Comparison of ENCODE assay signal across 18 cellular contexts in the genomic region with DNA sequence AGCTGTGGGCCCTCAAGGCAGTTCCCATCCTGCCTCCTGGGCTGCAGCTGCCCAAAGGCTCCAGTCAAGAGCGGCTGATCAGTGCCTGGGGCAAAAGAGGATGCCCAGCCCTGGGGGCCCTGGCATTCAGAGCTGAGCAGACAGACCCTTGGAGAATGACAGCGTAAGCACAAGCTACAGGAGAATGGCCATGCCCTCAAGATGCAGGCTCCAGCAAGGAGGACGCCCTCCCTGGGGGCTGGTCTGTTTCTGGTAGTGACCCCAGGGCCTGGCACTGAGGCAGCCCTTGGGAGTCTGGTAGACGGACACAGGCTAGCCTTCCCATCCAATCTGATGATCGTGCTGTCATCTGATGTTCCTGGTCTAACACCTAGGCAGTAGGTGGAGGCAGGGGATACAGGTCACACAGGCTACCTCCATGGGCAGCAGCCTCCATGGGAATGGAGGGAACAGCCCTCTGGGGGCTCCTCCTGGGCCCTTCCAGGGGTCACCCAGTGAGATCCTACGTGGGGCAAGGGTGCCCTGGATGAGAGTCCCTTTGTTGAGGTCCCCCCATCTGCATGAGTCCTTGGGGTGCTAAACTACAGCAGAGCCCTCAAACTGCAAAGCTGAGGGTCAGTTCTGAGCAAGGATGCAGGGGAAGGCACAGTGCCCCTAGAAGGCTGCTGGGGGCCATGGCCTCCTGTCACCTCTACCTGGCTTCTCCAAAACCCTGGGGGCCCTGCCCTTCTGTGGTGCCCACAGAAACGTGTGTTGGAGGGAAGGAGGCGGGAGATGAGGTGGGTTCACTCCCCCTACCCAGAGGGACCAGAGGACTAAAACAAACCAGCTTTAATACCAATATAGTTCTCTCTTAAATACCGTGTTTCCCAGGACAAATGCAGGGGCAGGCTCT. TPM values are rescaled to one million over a fixed set of nuclear protein-coding genes. Genes with fewer than 3 reads are reported as not detected.
A peak's percentile ranks its signal among the peaks of the same experiment; 100 is the strongest.
DNase-seq lines count a peak whose midpoint lies in the region; ATAC-seq, FAIRE-seq and TF ChIP-seq lines count a peak whose summit lies in the region.
"Had no signal": no experiment of that assay in that cellular context is flagged by ENCODE, and none has a peak within 500 bp of the region (broad histone marks: within the 10 kb centered on the region; RNA-seq: fewer than 3 reads in every experiment).

No MANE protein-coding gene starts in this region.

- ATAC-seq in DND-41 (ENCODE audit: insufficient read depth, low read depth), result no peak
- no peak for ATAC-seq in GM21576 (IDR thresholded peaks at IDR 0.05; ENCODE audit: unreplicated experiment)
- ATAC-seq in HG03520 (IDR thresholded peaks at IDR 0.05; ENCODE audit: unreplicated experiment), result no peak

- H3K36me3 ChIP-seq in DND-41 (ENCODE audit: insufficient read depth, low read length) (no peaks in the 10 kb centered on the region), endothelial cell of umbilical vein (ENCODE audit: control insufficient read depth in 2 of 2, extremely low read depth in 1 of 2, insufficient read depth in 2 of 2, low read length in 2 of 2) (peaks cover 0 to 14% of the 10 kb centered on the region in 2 experiments), ovary (no peaks in the 10 kb centered on the region)

- H3K27ac Mint-ChIP-seq in activated naive CD4-positive, alpha-beta T cell treated with anti-CD3 and anti-CD28 coated beads, Interleukin-2, amount 10 ng/mL, durations not matched to agents 7 days and 5 days, result no peak overlapping the region

- H3K4me1 ChIP-seq in DND-41 (ENCODE audit: insufficient read depth, low read length), result no peaks in the 10 kb centered on the region
- H3K4me1 ChIP-seq in endothelial cell of umbilical vein (ENCODE audit: control insufficient read depth, extremely low read depth, insufficient read depth, low read length), result no peaks in the 10 kb centered on the region
- no peaks in the 10 kb centered on the region for H3K4me1 ChIP-seq in ovary (ENCODE audit: insufficient read depth)

- peaks cover 27% of the 10 kb centered on the region for H3K36me3 Mint-ChIP-seq in activated naive CD4-positive, alpha-beta T cell treated with anti-CD3 and anti-CD28 coated beads, Interleukin-2, amount 10 ng/mL, durations not matched to agents 7 days and 5 days

- 82 to 84% (median 84%) methylated on average over 9 of the region's 9 CpGs for WGBS in ovary, 3 donors

- H3K4me2 ChIP-seq in DND-41 (ENCODE audit: insufficient read depth, low read length), result no peak overlapping the region
- no peak overlapping the region for H3K4me2 ChIP-seq in endothelial cell of umbilical vein (ENCODE audit: insufficient read depth, low read length)

- no peaks in the 10 kb centered on the region for H3K79me2 ChIP-seq in DND-41 (ENCODE audit: insufficient read depth, low read length)
- no peaks in the 10 kb centered on the region for H3K79me2 ChIP-seq in endothelial cell of umbilical vein (ENCODE audit: control insufficient read depth, insufficient read depth, low read length)

- intact Hi-C loops in endothelial cell of umbilical vein (cut with micrococcal nuclease) (no loop called here), ovary (cut with DNase I) (no loop called here)

- H2AFZ ChIP-seq in DND-41 (ENCODE audit: low read depth, low read length) (no peak overlapping the region), endothelial cell of umbilical vein (ENCODE audit: low read depth, low read length) (no peak overlapping the region)

- no peaks in the 10 kb centered on the region for H3K9me3 Mint-ChIP-seq in activated naive CD4-positive, alpha-beta T cell treated with anti-CD3 and anti-CD28 coated beads, Interleukin-2, amount 10 ng/mL, durations not matched to agents 7 days and 5 days
- H3K9me3 Mint-ChIP-seq: CD8-positive, alpha-beta T cell had no signal

- CTCF ChIA-PET in activated naive CD4-positive, alpha-beta T cell treated with anti-CD3 and anti-CD28 coated beads, Interleukin-2, amount 10 ng/mL, durations not matched to agents 7 days and 5 days (lab: Charles Lee), result interaction anchor here (0.6 to 1.3 kb wide), 6 partner anchors 10 to 106 kb away, joined by 3 to 5 read pairs (median 4); a partner anchor contains a TSS
- CTCF ChIA-PET in endothelial cell of umbilical vein (lab: Charles Lee), result interaction anchor here (0.5 to 3.4 kb wide), 26 partner anchors 9 to 329 kb away, joined by 3 to 32 read pairs (median 4); a partner anchor contains a TSS

- dilution Hi-C loops in endothelial cell of umbilical vein (cut with MboI; ENCODE audit: extremely low pct_ligation_motif_present, low sequenced_read_pairs), result no loop called here

- H3K9ac ChIP-seq in DND-41 (ENCODE audit: low read depth, low read length) (0 out of 2 replicates have a peak overlapping the region, but pooled peaks have one; percentile 15), endothelial cell of umbilical vein (replicated peaks; ENCODE audit: extremely low read depth, insufficient read depth, low read length) (no peak overlapping the region)

- H3K27me3 Mint-ChIP-seq in activated naive CD4-positive, alpha-beta T cell treated with anti-CD3 and anti-CD28 coated beads, Interleukin-2, amount 10 ng/mL, durations not matched to agents 7 days and 5 days, result no peaks in the 10 kb centered on the region

- H3K9me1 ChIP-seq in endothelial cell of umbilical vein (replicated peaks; ENCODE audit: control insufficient read depth, extremely low read depth, insufficient read depth, low read length), result no peaks in the 10 kb centered on the region

- DNase-seq in activated naive CD4-positive, alpha-beta T cell treated with anti-CD3 and anti-CD28 coated beads, Interleukin-2, amount 10 ng/mL, durations not matched to agents 7 days and 5 days, result peak; percentile 17
- no peak for DNase-seq in activated naive CD4-positive, alpha-beta T cell treated with anti-CD3 and anti-CD28 coated beads, Interleukin-2, amount 50 U/mL, for 16 hours
- DNase-seq in DND-41, result no peak
- DNase-seq in endothelial cell of umbilical vein (ENCODE audit: low read depth, low spot score), result no peak
- DNase-seq in ovary, result peak in 3 of 5 donors; percentile 11 to 30 (median 12)
- no peak for DNase-seq in frontal cortex (ENCODE audit: low spot score in 2 of 2)
- DNase-seq: DMS79 treated with DMSO at 0.1 percent for 48 hours, NCI-H1436 treated with DMSO at 0.1 percent for 48 hours, NCI-H2029 treated with DMSO at 0.1 percent for 48 hours, NCI-H2171 treated with DMSO at 0.1 percent for 48 hours, NCI-H748 treated with DMSO at 0.1 percent for 48 hours had no signal

- H3K4me1 Mint-ChIP-seq in activated naive CD4-positive, alpha-beta T cell treated with anti-CD3 and anti-CD28 coated beads, Interleukin-2, amount 10 ng/mL, durations not matched to agents 7 days and 5 days, result peaks cover 13% of the 10 kb centered on the region

- no peak for FAIRE-seq in endothelial cell of umbilical vein (lab: Jason Lieb, UNC)
- FAIRE-seq in frontal cortex (lab: Jason Lieb, UNC), result no peak
- FAIRE-seq: G401.6, H1 had no signal

- H3K27me3 ChIP-seq in DND-41 (ENCODE audit: insufficient read depth, low read length, poor library complexity) (no peaks in the 10 kb centered on the region), endothelial cell of umbilical vein (ENCODE audit: control insufficient read depth in 2 of 2, insufficient read depth in 2 of 2, low read length in 2 of 2) (no peaks in the 10 kb centered on the region), ovary (no peaks in the 10 kb centered on the region)

- H3K9me3 ChIP-seq in DND-41 (ENCODE audit: insufficient read depth, low read length, severe bottlenecking) (no peaks in the 10 kb centered on the region), endothelial cell of umbilical vein (replicated peaks; ENCODE audit: control insufficient read depth, insufficient read depth, low read length) (no peaks in the 10 kb centered on the region), ovary (no peaks in the 10 kb centered on the region)

- no peak overlapping the region for H3K27ac ChIP-seq in DND-41 (ENCODE audit: low read length)
- H3K27ac ChIP-seq in endothelial cell of umbilical vein (ENCODE audit: insufficient read depth, low read depth, low read length), result no peak overlapping the region
- no peak overlapping the region for H3K27ac ChIP-seq in ovary

- POLR2A ChIA-PET in endothelial cell of umbilical vein (lab: Charles Lee), result interaction anchor here (0.6 to 1.0 kb wide), 2 partner anchors 10 to 276 kb away, joined by 4 read pairs; a partner anchor contains a TSS

- no peak for TF ChIP-seq EP300 in ovary (IDR thresholded peaks at IDR 0.05)

- H4K20me1 ChIP-seq in DND-41 (ENCODE audit: insufficient read depth, low read length) (no peaks in the 10 kb centered on the region), endothelial cell of umbilical vein (replicated peaks; ENCODE audit: control insufficient read depth, extremely low read depth, insufficient read depth, low read length) (no peaks in the 10 kb centered on the region)

- TF ChIP-seq POLR2A in endothelial cell of umbilical vein (IDR thresholded peaks at IDR 0.05; ENCODE audit: low read depth, low read length), result no peak
- TF ChIP-seq POLR2A in ovary (IDR thresholded peaks at IDR 0.05), result no peak

- H3K4me3 ChIP-seq in DND-41 (ENCODE audit: low read depth in 1 of 2, low read length in 2 of 2) (no peak overlapping the region), endothelial cell of umbilical vein (replicated peaks in 1 of 3; ENCODE audit: insufficient read depth in 1 of 3, low read depth in 1 of 3, low read length in 3 of 3) (no peak overlapping the region), ovary (no peak overlapping the region)
- H3K4me3 ChIP-seq: GM12878 had no signal

- no TSS peak for BruUV-seq in endothelial cell of umbilical vein (replicated peaks; lab: Mats Ljungman, UMichigan)

- TF ChIP-seq CTCF in DND-41 (IDR thresholded peaks at IDR 0.05; ENCODE audit: borderline replicate concordance, extremely low read depth, low read length, poor library complexity, severe bottlenecking), result no peak
- TF ChIP-seq CTCF in endothelial cell of umbilical vein (IDR thresholded peaks at IDR 0.05; ENCODE audit: extremely low read depth in 1 of 2, insufficient read depth in 1 of 2, low read depth in 1 of 2, low read length in 2 of 2), result no peak
- TF ChIP-seq CTCF in ovary (IDR thresholded peaks at IDR 0.05), result no peak

- no peak overlapping the region for H3K4me3 Mint-ChIP-seq in activated naive CD4-positive, alpha-beta T cell treated with anti-CD3 and anti-CD28 coated beads, Interleukin-2, amount 10 ng/mL, durations not matched to agents 7 days and 5 days
- H3K4me3 Mint-ChIP-seq: CD8-positive, alpha-beta T cell had no signal

RNA-seq across cellular contexts. Expression of a gene that starts 10.2 kb away (rescaled TPM):
- 322 and 342 TPM in 2 replicates for total RNA-seq in endothelial cell of umbilical vein
- 94.0 and 95.0 TPM in 2 replicates for polyA plus RNA-seq in endothelial cell of umbilical vein
- 72.5 and 73.7 TPM in 2 replicates for polyA plus RNA-seq in endothelial cell of umbilical vein (2011; cell fraction: cytosol; rRNA removed)
- polyA plus RNA-seq in endothelial cell of umbilical vein (2011; cell fraction: nucleus; rRNA removed), result 271 and 349 TPM in 2 replicates
- 156 and 202 TPM in 2 replicates for polyA plus RNA-seq in endothelial cell of umbilical vein (2012)
- 107 and 134 TPM in 2 replicates for polyA minus RNA-seq in endothelial cell of umbilical vein
- 55.6 TPM for polyA minus RNA-seq in endothelial cell of umbilical vein (2011; cell fraction: cytosol; rRNA and poly(A)+ RNA removed)
- polyA minus RNA-seq in endothelial cell of umbilical vein (2011; cell fraction: nucleus; rRNA and poly(A)+ RNA removed), result 177 and 197 TPM in 2 replicates
- 100 to 1,000 TPM; 231 to 380 (median 306) TPM for total RNA-seq in ovary
- 100 to 1,000 TPM; 131 to 388 TPM for polyA plus RNA-seq in ovary
- 62.4 TPM for total RNA-seq in frontal cortex

RNA-seq across cellular contexts. Expression of a gene that starts 14.4 kb away (rescaled TPM):
- total RNA-seq in endothelial cell of umbilical vein (43.3 and 48.5 TPM in 2 replicates), ovary (10 to 100 TPM in 5 of 7 donors, 1 to 10 TPM in 2; 5.6 to 15.5 (median 13.0) TPM), frontal cortex (7.3 TPM)
- polyA plus RNA-seq in endothelial cell of umbilical vein (44.0 and 51.6 TPM in 2 replicates), ovary (1 to 10 TPM; 2.3 to 9.9 TPM)
- polyA plus RNA-seq in endothelial cell of umbilical vein (2011; cell fraction: cytosol; rRNA removed), result 45.1 and 45.7 TPM in 2 replicates
- 109 and 123 TPM in 2 replicates for polyA plus RNA-seq in endothelial cell of umbilical vein (2011; cell fraction: nucleus; rRNA removed)
- polyA plus RNA-seq in endothelial cell of umbilical vein (2012), result 38.6 and 49.2 TPM in 2 replicates
- polyA minus RNA-seq in endothelial cell of umbilical vein, result 46.8 and 52.0 TPM in 2 replicates
- polyA minus RNA-seq in endothelial cell of umbilical vein (2011; cell fraction: cytosol; rRNA and poly(A)+ RNA removed), result 18.9 TPM
- 23.0 and 36.3 TPM in 2 replicates for polyA minus RNA-seq in endothelial cell of umbilical vein (2011; cell fraction: nucleus; rRNA and poly(A)+ RNA removed)

RNA-seq across cellular contexts. Expression of a gene that starts 21.8 kb away (rescaled TPM):
- total RNA-seq in endothelial cell of umbilical vein (41.1 and 41.6 TPM in 2 replicates), ovary (10 to 100 TPM; 17.5 to 28.6 (median 22.6) TPM), frontal cortex (11.8 TPM)
- polyA plus RNA-seq in endothelial cell of umbilical vein (43.1 and 48.8 TPM in 2 replicates), ovary (10 to 100 TPM; 14.4 to 20.4 TPM)
- polyA plus RNA-seq in endothelial cell of umbilical vein (2011; cell fraction: cytosol; rRNA removed), result 28.8 and 36.8 TPM in 2 replicates
- 60.0 and 60.6 TPM in 2 replicates for polyA plus RNA-seq in endothelial cell of umbilical vein (2011; cell fraction: nucleus; rRNA removed)
- polyA plus RNA-seq in endothelial cell of umbilical vein (2012), result 36.0 and 40.6 TPM in 2 replicates
- 25.7 and 26.5 TPM in 2 replicates for polyA minus RNA-seq in endothelial cell of umbilical vein
- 30.1 TPM for polyA minus RNA-seq in endothelial cell of umbilical vein (2011; cell fraction: cytosol; rRNA and poly(A)+ RNA removed)
- 12.9 and 19.6 TPM in 2 replicates for polyA minus RNA-seq in endothelial cell of umbilical vein (2011; cell fraction: nucleus; rRNA and poly(A)+ RNA removed)

RNA-seq across cellular contexts. Expression of a gene that starts 28.8 kb away (rescaled TPM):
- 0.39 and 0.62 TPM in 2 replicates for total RNA-seq in endothelial cell of umbilical vein
- 0.10 and 0.11 TPM in 2 replicates for polyA plus RNA-seq in endothelial cell of umbilical vein
- 0.06 and 0.07 TPM in 2 replicates for polyA plus RNA-seq in endothelial cell of umbilical vein (2011; cell fraction: cytosol; rRNA removed)
- polyA plus RNA-seq in endothelial cell of umbilical vein (2011; cell fraction: nucleus; rRNA removed), result 0.83 and 0.91 TPM in 2 replicates
- 0.16 and 0.37 TPM in 2 replicates for polyA plus RNA-seq in endothelial cell of umbilical vein (2012)
- polyA minus RNA-seq in endothelial cell of umbilical vein, result 0.41 and 0.47 TPM in 2 replicates
- not detected for polyA minus RNA-seq in endothelial cell of umbilical vein (2011; cell fraction: cytosol; rRNA and poly(A)+ RNA removed)
- polyA minus RNA-seq in endothelial cell of umbilical vein (2011; cell fraction: nucleus; rRNA and poly(A)+ RNA removed), result 0.72 and 1.4 TPM in 2 replicates
- 10 to 100 TPM in 1 of 7 donors, 1 to 10 TPM in 5, under 1 TPM in 1; 0.24 to 12.0 (median 3.1) TPM for total RNA-seq in ovary
- 1 to 10 TPM; 1.9 to 6.7 TPM for polyA plus RNA-seq in ovary
- 0.82 TPM for total RNA-seq in frontal cortex

RNA-seq across cellular contexts. Expression of a gene that starts 44.6 kb away (rescaled TPM):
- total RNA-seq in endothelial cell of umbilical vein, result 1.1 and 2.3 TPM in 2 replicates
- 1.2 and 2.1 TPM in 2 replicates for polyA plus RNA-seq in endothelial cell of umbilical vein
- 0.79 and 0.80 TPM in 2 replicates for polyA plus RNA-seq in endothelial cell of umbilical vein (2011; cell fraction: cytosol; rRNA removed)
- 4.5 and 7.5 TPM in 2 replicates for polyA plus RNA-seq in endothelial cell of umbilical vein (2011; cell fraction: nucleus; rRNA removed)
- polyA plus RNA-seq in endothelial cell of umbilical vein (2012), result 0.44 and 2.1 TPM in 2 replicates
- 2.1 and 2.8 TPM in 2 replicates for polyA minus RNA-seq in endothelial cell of umbilical vein
- polyA minus RNA-seq in endothelial cell of umbilical vein (2011; cell fraction: cytosol; rRNA and poly(A)+ RNA removed), result not detected
- polyA minus RNA-seq in endothelial cell of umbilical vein (2011; cell fraction: nucleus; rRNA and poly(A)+ RNA removed), result 1.2 and 1.3 TPM in 2 replicates
- total RNA-seq in ovary, result 10 to 100 TPM in 1 of 7 donors, 1 to 10 TPM in 6; 2.1 to 18.9 (median 7.6) TPM
- 1 to 10 TPM; 7.0 to 9.0 TPM for polyA plus RNA-seq in ovary
- total RNA-seq in frontal cortex, result 24.9 TPM
- total RNA-seq: NCI-H460 had no signal

Comparison
In these comparisons a context has a peak if more than half of its experiments do, and no peak if none do; other contexts are left out.
1. DNase-seq: peak in activated naive CD4-positive, alpha-beta T cell treated with anti-CD3 and anti-CD28 coated beads, Interleukin-2, amount 10 ng/mL, durations not matched to agents 7 days and 5 days (single experiment) and ovary (3 of 5); none in activated naive CD4-positive, alpha-beta T cell treated with anti-CD3 and anti-CD28 coated beads, Interleukin-2, amount 50 U/mL, for 16 hours (single experiment), DND-41 (single experiment), endothelial cell of umbilical vein (single experiment) and frontal cortex (0 of 2).